ENCODE assay signal across 21 cellular contexts in genomic region chr3:172249039-172249438, GRCh38.
DNase-seq lines count a peak whose midpoint lies in the region; TF ChIP-seq lines count a peak whose summit lies in the region.
"Had no signal": no experiment of that assay in that cellular context is flagged by ENCODE, and none has a peak within 500 bp of the region (broad histone marks: within the 10 kb centered on the region; RNA-seq: fewer than 3 reads in every experiment).

No MANE protein-coding gene starts in this region.

- H3K27me3 Mint-ChIP-seq in osteocyte (ENCODE audit: unreplicated experiment) (no peaks in the 10 kb centered on the region), endothelial cell (ENCODE audit: unreplicated experiment) (no peaks in the 10 kb centered on the region)
- H3K27me3 Mint-ChIP-seq: activated naive CD8-positive, alpha-beta T cell treated with anti-CD3 and anti-CD28 coated beads, Interleukin-2, amount 50 U/mL, for 24 hours had no signal

- in situ Hi-C loops in KBM-7 (cut with MboI; ENCODE audit: low pct_unique_long_range_greater_than_20kb, low sequenced_read_pairs): no loop called here

- no peaks in the 10 kb centered on the region for H3K9me3 ChIP-seq in tibial nerve
- H3K9me3 ChIP-seq: HAP-1, heart right ventricle had no signal

- TF ChIP-seq POLR2A in tibial nerve (IDR thresholded peaks at IDR 0.05): no peak

- H3K27ac Mint-ChIP-seq in osteocyte (ENCODE audit: unreplicated experiment) (no peak overlapping the region), endothelial cell (ENCODE audit: unreplicated experiment) (no peak overlapping the region)
- H3K27ac Mint-ChIP-seq: activated naive CD8-positive, alpha-beta T cell treated with anti-CD3 and anti-CD28 coated beads, Interleukin-2, amount 50 U/mL, for 24 hours; neural progenitor cell had no signal

- no peaks in the 10 kb centered on the region for H3K27me3 ChIP-seq in tibial nerve
- H3K27me3 ChIP-seq: heart right ventricle, neural progenitor cell had no signal

- no peak for TF ChIP-seq CTCF in foreskin fibroblast (IDR thresholded peaks at IDR 0.05; ENCODE audit: low read depth, low read length)
- TF ChIP-seq CTCF in osteocyte (IDR thresholded peaks at IDR 0.05): no peak
- no peak for TF ChIP-seq CTCF in endothelial cell (IDR thresholded peaks at IDR 0.05; ENCODE audit: unreplicated experiment)
- no peak for TF ChIP-seq CTCF in tibial nerve (IDR thresholded peaks at IDR 0.05)

- TF ChIP-seq EP300 in tibial nerve (IDR thresholded peaks at IDR 0.05): no peak

- no peak overlapping the region for H3K27ac ChIP-seq in tibial nerve
- H3K27ac ChIP-seq: heart right ventricle, neural progenitor cell had no signal

- DNase-seq in AG08396 (ENCODE audit: low spot score): peak; percentile 25
- peak; percentile 29 for DNase-seq in HS-5 (ENCODE audit: low read depth)
- peak; percentile 66 for DNase-seq in astrocyte of the hippocampus (ENCODE audit: low read depth, low spot score)
- peak; percentile 52 to 79 for DNase-seq in foreskin fibroblast
- no peak for DNase-seq in osteocyte (ENCODE audit: extremely low spot score, unreplicated experiment)
- no peak for DNase-seq in endothelial cell (ENCODE audit: low spot score)
- DNase-seq in tibial nerve (ENCODE audit: low spot score in 2 of 2): no peak
- DNase-seq in KBM-7: no peak
- DNase-seq: activated CD4-positive, alpha-beta T cell treated with anti-CD3 and anti-CD28 coated beads, Interleukin-2, amount 50 U/mL, for 4 hours; activated naive CD8-positive, alpha-beta T cell treated with anti-CD3 and anti-CD28 coated beads, Interleukin-2, amount 50 U/mL, for 24 hours; activated T-cell treated with anti-CD3 and anti-CD28 coated beads, Interleukin-2, amount 50 U/mL, for 4 hours; AML-193; heart right ventricle; kidney; NCI-H2171; NCI-H774; right cardiac atrium; stimulated activated CD4-positive, alpha-beta T cell treated with anti-CD3 and anti-CD28 coated beads, Interleukin-2, amount 100 ng/mL, for 48 hours; substantia nigra had no signal

- H3K4me1 Mint-ChIP-seq in osteocyte (ENCODE audit: unreplicated experiment) (peaks cover 30% of the 10 kb centered on the region), endothelial cell (ENCODE audit: unreplicated experiment) (peaks cover 27% of the 10 kb centered on the region)
- H3K4me1 Mint-ChIP-seq: neural progenitor cell had no signal

- H3K4me3 ChIP-seq in foreskin fibroblast (ENCODE audit: low read depth in 1 of 2, low read length in 2 of 2): no peak overlapping the region
- no peak overlapping the region for H3K4me3 ChIP-seq in tibial nerve
- H3K4me3 ChIP-seq: HAP-1, heart right ventricle, neural progenitor cell had no signal

- peaks cover 0 to 30% (median 8%) of the 10 kb centered on the region in 4 donors for H3K4me1 ChIP-seq in tibial nerve
- H3K4me1 ChIP-seq: HAP-1 had no signal

- H3K9me3 Mint-ChIP-seq in osteocyte (ENCODE audit: unreplicated experiment) (no peaks in the 10 kb centered on the region), endothelial cell (ENCODE audit: unreplicated experiment) (no peaks in the 10 kb centered on the region)
- H3K9me3 Mint-ChIP-seq: activated naive CD8-positive, alpha-beta T cell treated with anti-CD3 and anti-CD28 coated beads, Interleukin-2, amount 50 U/mL, for 24 hours; activated T-cell treated with anti-CD3 and anti-CD28 coated beads, Interleukin-2, amount 50 U/mL, for 4 hours; neural progenitor cell had no signal

- 37 to 51% methylated on average over 1 of the region's 1 CpG for WGBS in tibial nerve, 2 donors

- H3K36me3 ChIP-seq in tibial nerve: peaks cover 0 to 13% (median 0%) of the 10 kb centered on the region in 3 donors
- H3K36me3 ChIP-seq: HAP-1, neural progenitor cell had no signal

- H3K36me3 Mint-ChIP-seq in osteocyte (ENCODE audit: unreplicated experiment): peaks cover 32% of the 10 kb centered on the region
- peaks cover 25% of the 10 kb centered on the region for H3K36me3 Mint-ChIP-seq in endothelial cell (ENCODE audit: low read depth, unreplicated experiment)

- H3K4me3 Mint-ChIP-seq in osteocyte (ENCODE audit: unreplicated experiment) (no peak overlapping the region), endothelial cell (ENCODE audit: unreplicated experiment) (no peak overlapping the region)
- H3K4me3 Mint-ChIP-seq: activated naive CD8-positive, alpha-beta T cell treated with anti-CD3 and anti-CD28 coated beads, Interleukin-2, amount 50 U/mL, for 24 hours; activated T-cell treated with anti-CD3 and anti-CD28 coated beads, Interleukin-2, amount 50 U/mL, for 4 hours; neural progenitor cell had no signal

Comparison
In these comparisons a context has a peak if more than half of its experiments do, and no peak if none do; other contexts are left out.
1. DNase-seq: peak in AG08396 (single experiment), HS-5 (single experiment), astrocyte of the hippocampus (single experiment) and foreskin fibroblast (2 of 2); none in osteocyte (single experiment), endothelial cell (single experiment), tibial nerve (0 of 2) and KBM-7 (single experiment).